Comparison of ENCODE assay signal across 8 cellular contexts in the genomic region with DNA sequence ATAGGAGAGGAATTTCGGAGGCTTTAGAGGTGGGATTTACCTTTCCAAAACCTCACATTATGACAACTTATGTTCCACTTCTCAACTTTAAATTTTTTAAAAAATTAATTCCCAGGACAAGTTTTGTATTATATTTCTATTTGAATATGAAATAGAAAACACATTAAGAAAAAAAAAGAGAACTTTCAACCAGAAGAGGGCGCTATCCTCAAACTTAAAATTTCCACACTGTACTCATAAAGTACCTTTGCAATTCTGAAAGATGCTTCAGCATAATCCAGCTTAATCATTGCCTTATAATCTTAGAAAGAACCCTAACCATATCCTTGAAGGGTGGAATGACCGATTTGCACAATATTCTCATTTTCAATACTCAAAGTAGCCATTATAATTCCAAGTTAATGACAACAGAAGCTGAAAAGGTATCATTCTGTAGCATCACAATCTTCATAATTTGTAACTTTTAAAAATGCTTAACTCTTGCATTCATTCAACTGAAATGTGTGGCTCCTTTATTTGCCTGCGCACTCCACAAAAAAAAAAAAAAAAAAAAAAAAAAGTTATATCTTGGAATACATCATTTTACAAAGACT.
A peak's percentile ranks its signal among the peaks of the same experiment; 100 is the strongest.
DNase-seq lines count a peak whose midpoint lies in the region; ATAC-seq and TF ChIP-seq lines count a peak whose summit lies in the region.
"Had no signal": no experiment of that assay in that cellular context is flagged by ENCODE, and none has a peak within 500 bp of the region (broad histone marks: within the 10 kb centered on the region; RNA-seq: fewer than 3 reads in every experiment).

No MANE protein-coding gene starts in this region.

- no peak for TF ChIP-seq EP300 in ovary (IDR thresholded peaks at IDR 0.05)

- TF ChIP-seq POLR2A in NB4 (IDR thresholded peaks at IDR 0.05; ENCODE audit: extremely low read depth, insufficient read length) (no peak), ovary (IDR thresholded peaks at IDR 0.05) (no peak)

- no peaks in the 10 kb centered on the region for H3K4me1 ChIP-seq in ovary (ENCODE audit: insufficient read depth)

- peak; percentile 29 for DNase-seq in GM03348 (ENCODE audit: low spot score)
- peak; percentile 51 for DNase-seq in NB4 (ENCODE audit: low read depth)
- DNase-seq in choroid plexus epithelial cell (ENCODE audit: low read depth) = peak; percentile 80
- DNase-seq in ovary = no peak
- DNase-seq in AG08395 (ENCODE audit: low spot score) = no peak
- DNase-seq in activated T-cell treated with anti-CD3 and anti-CD28 coated beads, Interleukin-2, amount 50 U/mL, for 48 hours = no peak

- H3K27me3 ChIP-seq in ovary = no peaks in the 10 kb centered on the region
- H3K27me3 ChIP-seq: SJSA1 had no signal

- intact Hi-C loops in ovary (cut with DNase I) = loop anchor here in 1 of 4 donors (5.0 kb wide), 1 partner anchor 597 kb away; no protein-coding TSS in a partner anchor

- no peak for TF ChIP-seq CTCF in NB4 (IDR thresholded peaks at IDR 0.05; ENCODE audit: low read depth, low read length)
- TF ChIP-seq CTCF in choroid plexus epithelial cell (conservative IDR thresholded peaks at IDR 0.05; ENCODE audit: low read depth, low read length) = peak; percentile 43
- TF ChIP-seq CTCF in ovary (IDR thresholded peaks at IDR 0.05) = peak in 2 of 3 donors; percentile 8 to 21

- no peak overlapping the region for H3K27ac ChIP-seq in ovary

- no peak overlapping the region for H3K4me3 ChIP-seq in NB4 (ENCODE audit: low read depth, low read length)
- no peak overlapping the region for H3K4me3 ChIP-seq in choroid plexus epithelial cell (ENCODE audit: low read depth, low read length)
- H3K4me3 ChIP-seq in ovary = no peak overlapping the region
- H3K4me3 ChIP-seq: SJSA1 had no signal

- 33 to 38% (median 34%) methylated on average over 4 of the region's 4 CpGs for WGBS in ovary, 3 donors

- ATAC-seq in HG02840 (IDR thresholded peaks at IDR 0.05; ENCODE audit: low FRiP score, unreplicated experiment) = no peak

- no peaks in the 10 kb centered on the region for H3K9me3 ChIP-seq in ovary
- H3K9me3 ChIP-seq: SJSA1 had no signal

- H3K36me3 ChIP-seq in ovary = no peaks in the 10 kb centered on the region
- H3K36me3 ChIP-seq: SJSA1 had no signal

Comparison
In these comparisons a context has a peak if more than half of its experiments do, and no peak if none do; other contexts are left out.
1. DNase-seq: peak in GM03348 (single experiment), NB4 (single experiment) and choroid plexus epithelial cell (single experiment); none in ovary (0 of 5), AG08395 (single experiment) and activated T-cell treated with anti-CD3 and anti-CD28 coated beads, Interleukin-2, amount 50 U/mL, for 48 hours (0 of 2).